In the genomic region with DNA sequence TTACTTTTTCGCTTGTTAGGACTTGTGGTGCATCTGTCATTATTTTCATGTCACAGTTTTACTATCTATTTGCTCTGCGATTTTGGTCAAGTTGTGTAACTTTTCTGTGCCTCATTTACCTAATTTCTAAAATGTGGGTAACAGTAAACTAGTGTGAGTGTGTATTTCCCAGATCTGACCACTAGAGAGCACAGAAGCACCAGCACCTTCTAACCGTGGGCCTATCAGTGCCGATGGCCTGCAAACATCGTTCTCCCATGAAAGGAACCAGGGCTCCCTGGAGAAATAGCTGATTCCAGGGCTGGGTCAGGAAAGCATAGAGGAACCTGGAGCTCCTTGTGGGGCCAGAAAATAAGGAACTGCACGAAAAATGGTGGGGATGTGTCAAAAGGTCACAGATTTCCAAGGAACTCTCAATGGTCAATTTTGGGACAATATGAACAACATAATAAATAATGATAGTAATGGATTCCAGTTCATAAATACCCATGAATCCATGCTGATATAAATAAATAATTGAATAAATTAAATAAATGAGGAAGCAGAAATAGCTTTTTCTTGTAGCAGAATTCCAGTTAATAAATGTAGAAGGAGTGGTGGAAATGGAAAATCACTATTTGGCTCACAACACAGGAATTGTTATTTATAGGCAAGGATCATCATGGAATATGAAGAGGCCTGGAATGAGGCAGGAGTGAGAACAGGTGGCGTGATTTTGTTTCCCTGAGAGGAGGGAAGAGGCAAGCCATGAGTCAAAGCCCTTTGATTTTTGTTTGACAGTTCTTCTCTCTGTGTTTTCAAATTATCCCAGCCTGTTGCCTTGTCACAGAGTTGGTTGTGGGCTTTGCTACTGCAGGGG, we compare ENCODE assay signal across 9 cellular contexts. TPM values are rescaled to one million over a fixed set of nuclear protein-coding genes. Genes with fewer than 3 reads are reported as not detected.
DNase-seq lines count a peak whose midpoint lies in the region; FAIRE-seq and TF ChIP-seq lines count a peak whose summit lies in the region.
"Had no signal": no experiment of that assay in that cellular context is flagged by ENCODE, and none has a peak within 500 bp of the region (broad histone marks: within the 10 kb centered on the region; RNA-seq: fewer than 3 reads in every experiment).

No MANE protein-coding gene starts in this region.

- no peak overlapping the region for H3K14ac ChIP-seq in H1 (ENCODE audit: insufficient read length)

- H3K56ac ChIP-seq in H1 (replicated peaks; ENCODE audit: insufficient read length, low read depth, low read length), result no peak overlapping the region

- no peak overlapping the region for H3K4me2 ChIP-seq in H1 (ENCODE audit: insufficient read depth in 1 of 2, low read depth in 2 of 2, low read length in 2 of 2)

- no peak overlapping the region for H2BK20ac ChIP-seq in H1 (ENCODE audit: low read length)

- H2BK5ac ChIP-seq in H1 (ENCODE audit: low read depth, low read length), result no peak overlapping the region

- H2BK15ac ChIP-seq in H1 (ENCODE audit: low read length), result 0 out of 2 replicates have a peak overlapping the region, but pooled peaks have one; percentile 25

- TF ChIP-seq POLR2A in H1 (IDR thresholded peaks at IDR 0.05; ENCODE audit: control extremely low read depth in 1 of 2, low read depth in 2 of 2, low read length in 2 of 2), result no peak

- no peaks in the 10 kb centered on the region for H3K9me3 ChIP-seq in H1 (ENCODE audit: insufficient read depth in 2 of 2, low read depth in 1 of 2, low read length in 1 of 2)

- H4K91ac ChIP-seq in H1 (replicated peaks; ENCODE audit: insufficient read length, low read length), result no peak overlapping the region

- no peak overlapping the region for H3K27ac ChIP-seq in H1 (ENCODE audit: low read depth, low read length)

- H3K27me3 ChIP-seq in H1 (replicated peaks in 1 of 4; ENCODE audit: control insufficient read depth in 3 of 4, extremely low read depth in 1 of 4, insufficient read depth in 3 of 4, low read length in 3 of 4), result no peaks in the 10 kb centered on the region

- H4K8ac ChIP-seq in H1 (ENCODE audit: extremely low read depth, insufficient read depth, low read length), result no peak overlapping the region

- peaks cover 2 to 8% (median 3%) of the 10 kb centered on the region in 4 experiments; a peak in 6 of 7 replicates for H3K4me1 ChIP-seq in H1 (replicated peaks in 1 of 4; ENCODE audit: control insufficient read depth in 3 of 4, insufficient read depth in 4 of 4, low read length in 3 of 4)

- peak; percentile 44; the same call in 1 of the 2 replicates for TF ChIP-seq RAD21 in Ishikawa (IDR thresholded peaks at IDR 0.05; ENCODE audit: low read depth)
- peak; percentile 72 to 75 for TF ChIP-seq RAD21 in H1 (IDR thresholded peaks at IDR 0.05 in 1 of 2, conservative IDR thresholded peaks at IDR 0.05 in 1 of 2; ENCODE audit: low read depth in 2 of 2, low read length in 2 of 2)

- no peaks in the 10 kb centered on the region for H3K23me2 ChIP-seq in H1 (ENCODE audit: low read depth, low read length)

- 24% methylated on average over 7 of the region's 7 CpGs; no CpG with 5 or more reads in 1 of the 2 experiments for WGBS in H1 (ENCODE audit: extremely low coverage in 1 of 2, insufficient coverage in 1 of 2, insufficient read length in 1 of 2, insufficient replicate concordance in 2 of 2, low coverage in 1 of 2, low lambda C conversion rate in 2 of 2, missing lambda C conversion rate in 1 of 2), 2 experiments

- no peaks in the 10 kb centered on the region for H4K20me1 ChIP-seq in H1 (replicated peaks in 1 of 2; ENCODE audit: control insufficient read depth in 1 of 2, insufficient read depth in 2 of 2, low read length in 2 of 2)

- no peak overlapping the region for H2BK12ac ChIP-seq in H1 (ENCODE audit: low read depth, low read length)

- TF ChIP-seq EP300 in Ishikawa (IDR thresholded peaks at IDR 0.05; ENCODE audit: borderline replicate concordance), result no peak
- TF ChIP-seq EP300 in H1 (IDR thresholded peaks at IDR 0.05; ENCODE audit: borderline replicate concordance in 1 of 2, low read depth in 2 of 2, low read length in 2 of 2), result no peak

- H3K79me2 ChIP-seq in H1 (ENCODE audit: control insufficient read depth in 1 of 2, insufficient read depth in 2 of 2, low read length in 2 of 2), result no peaks in the 10 kb centered on the region

- no peaks in the 10 kb centered on the region for H3K79me1 ChIP-seq in H1 (ENCODE audit: low read depth, low read length)

- no peak overlapping the region for H3K4ac ChIP-seq in H1 (replicated peaks; ENCODE audit: insufficient read length, low read depth, low read length)

- no peak overlapping the region for H4K5ac ChIP-seq in H1 (ENCODE audit: insufficient read length, low read depth, low read length)

- H3K23ac ChIP-seq in H1 (ENCODE audit: insufficient read length), result no peak overlapping the region

- no peak overlapping the region; the same call in 1 of the 2 replicates for H2AK5ac ChIP-seq in H1 (ENCODE audit: low read depth, low read length)

- POLR2A ChIA-PET in H1 (lab: Charles Lee; ENCODE audit: partially characterized antibody), result no interaction called here

- no peak overlapping the region for H3K4me3 ChIP-seq in H1 (ENCODE audit: extremely low read depth in 1 of 4, insufficient read depth in 2 of 4, low read depth in 3 of 4, low read length in 4 of 4)

- H3K9ac ChIP-seq in H1 (replicated peaks in 1 of 4; ENCODE audit: extremely low read depth in 1 of 4, low read depth in 3 of 4, low read length in 3 of 4), result no peak overlapping the region

- H3K18ac ChIP-seq in H1 (ENCODE audit: extremely low read depth, low read length), result no peak overlapping the region

- TF ChIP-seq CTCF in H1 (IDR thresholded peaks at IDR 0.05; ENCODE audit: control extremely low read depth in 1 of 3, insufficient read depth in 1 of 3, low read depth in 1 of 3, low read length in 3 of 3), result peak in 2 of 3 experiments; percentile 74 to 84; a peak in 3 of 4 replicates

- FAIRE-seq in H1 (lab: Jason Lieb, UNC), result peak; percentile 95
- FAIRE-seq: colon had no signal

- no peak overlapping the region for H2AFZ ChIP-seq in H1 (ENCODE audit: low read length)

- CTCF ChIA-PET in H1 (lab: Charles Lee; ENCODE audit: partially characterized antibody), result interaction anchor here (0.6 to 5.2 kb wide), 24 partner anchors 9 to 620 kb away, joined by 3 to 51 read pairs (median 4); a partner anchor contains a TSS

- no peaks in the 10 kb centered on the region for H3K36me3 ChIP-seq in H1 (ENCODE audit: control insufficient read depth in 2 of 4, insufficient read depth in 4 of 4, low read length in 3 of 4)

- peak; percentile 5 for DNase-seq in activated naive CD4-positive, alpha-beta T cell treated with Interleukin-2 at 50 U/mL for 16 hours
- no peak for DNase-seq in activated naive CD4-positive, alpha-beta T cell treated with anti-CD3 and anti-CD28 coated beads, Interleukin-2, amount 50 U/mL, for 16 hours
- DNase-seq in SHP77 (lab: John Stamatoyannopoulos, UW) (peak; percentile 21 to 27), H1 (ENCODE audit: low read depth in 1 of 2, low spot score in 2 of 2) (no peak), mesenteric fat pad (ENCODE audit: low spot score) (peak; percentile 49), GOT3 (lab: John Stamatoyannopoulos, UW) (no peak)
- DNase-seq in NK-92 treated with Interleukin-12 subunit alpha and Interleukin-12 subunit beta, amount 100 ng/mL, for 24 hours (lab: John Stamatoyannopoulos, UW), result no peak

- H2BK120ac ChIP-seq in H1 (replicated peaks; ENCODE audit: low read depth, low read length), result no peak overlapping the region

TF ChIP-seq in H1, 55 proteins besides CTCF, POLR2A, EP300 and RAD21:
- TF ChIP-seq HDAC6 (IDR thresholded peaks at IDR 0.05; ENCODE audit: low read depth, low read length) (no peak), TAF7 (optimal IDR thresholded peaks at IDR 0.05; ENCODE audit: borderline replicate concordance, low read depth, low read length) (no peak), FOSL1 (IDR thresholded peaks at IDR 0.05; ENCODE audit: insufficient read depth, low read depth, low read length) (no peak), SIX5 (IDR thresholded peaks at IDR 0.05; ENCODE audit: low read depth, low read length) (no peak), NRF1 (IDR thresholded peaks at IDR 0.05; ENCODE audit: low read depth, low read length) (no peak)
TF ChIP-seq in H1: peak in this region for 0.

RNA-seq across cellular contexts. Expression of a gene that starts 31.1 kb away (rescaled TPM):
- total RNA-seq in H1 (2021; fragmentation: NEBNext Ultra II Directional; extraction: Animal tissue kit (Norgen Biotek cat#: 25700)), result not detected in 2 replicates
- polyA plus RNA-seq in H1 (2011; rRNA removed), result not detected in 2 replicates
- not detected for polyA plus RNA-seq in H1 (2011; cell fraction: cytosol; rRNA removed)
- not detected for polyA plus RNA-seq in H1 (2011; cell fraction: nucleus; rRNA removed)
- polyA plus RNA-seq in H1 (2012, experiment 1 of 2), result not detected in 4 replicates
- polyA plus RNA-seq in H1 (2012, experiment 2 of 2), result not detected
- not detected for polyA plus RNA-seq in H1 (2013, experiment 1 of 2)
- polyA plus RNA-seq in H1 (2013, experiment 2 of 2), result not detected
- polyA minus RNA-seq in H1 (2011; rRNA and poly(A)+ RNA removed), result not detected in 2 replicates
- polyA minus RNA-seq in H1 (2011; cell fraction: cytosol; rRNA and poly(A)+ RNA removed), result not detected
- polyA minus RNA-seq in H1 (2011; cell fraction: nucleus; rRNA and poly(A)+ RNA removed), result not detected
- 0.13 TPM for total RNA-seq in mesenteric fat pad

RNA-seq across cellular contexts. Expression of a gene that starts 35.3 kb away (rescaled TPM):
- 1.8 and 2.0 TPM in 2 replicates for total RNA-seq in H1 (2021; fragmentation: NEBNext Ultra II Directional; extraction: Animal tissue kit (Norgen Biotek cat#: 25700))
- 2.0 and 3.6 TPM in 2 replicates for polyA plus RNA-seq in H1 (2011; rRNA removed)
- 3.3 TPM for polyA plus RNA-seq in H1 (2011; cell fraction: cytosol; rRNA removed)
- 4.8 TPM for polyA plus RNA-seq in H1 (2011; cell fraction: nucleus; rRNA removed)
- polyA plus RNA-seq in H1 (2012, experiment 1 of 2), result 1.4 to 4.3 TPM (median 1.9 TPM) in 4 replicates
- 0.51 TPM for polyA plus RNA-seq in H1 (2012, experiment 2 of 2)
- polyA plus RNA-seq in H1 (2013, experiment 1 of 2), result 3.7 TPM
- polyA plus RNA-seq in H1 (2013, experiment 2 of 2), result 3.3 TPM
- 2.5 and 5.5 TPM in 2 replicates for polyA minus RNA-seq in H1 (2011; rRNA and poly(A)+ RNA removed)
- 2.0 TPM for polyA minus RNA-seq in H1 (2011; cell fraction: cytosol; rRNA and poly(A)+ RNA removed)
- 2.4 TPM for polyA minus RNA-seq in H1 (2011; cell fraction: nucleus; rRNA and poly(A)+ RNA removed)
- total RNA-seq in mesenteric fat pad, result 25.6 TPM

Comparison
In these comparisons a context has a peak if more than half of its experiments do, and no peak if none do; other contexts are left out.
1. DNase-seq: peak in activated naive CD4-positive, alpha-beta T cell treated with Interleukin-2 at 50 U/mL for 16 hours (single experiment), SHP77 (2 of 2) and mesenteric fat pad (single experiment); none in activated naive CD4-positive, alpha-beta T cell treated with anti-CD3 and anti-CD28 coated beads, Interleukin-2, amount 50 U/mL, for 16 hours (single experiment), H1 (0 of 2), GOT3 (single experiment) and NK-92 treated with Interleukin-12 subunit alpha and Interleukin-12 subunit beta, amount 100 ng/mL, for 24 hours (single experiment).